8 cellular contexts compared by ENCODE assay signal in genomic region chr9:110048473-110048975, GRCh38.
DNase-seq lines count a peak whose midpoint lies in the region; ATAC-seq, FAIRE-seq and TF ChIP-seq lines count a peak whose summit lies in the region.

No MANE protein-coding gene starts in this region.

- peaks cover 6% of the 10 kb centered on the region for H3K4me1 ChIP-seq in ovary (ENCODE audit: insufficient read depth)
- H3K4me1 ChIP-seq in transverse colon = peaks cover 0 to 26% (median 21%) of the 10 kb centered on the region in 4 donors

- 0 to 5% (median 1%) methylated on average over 21 to 39 of the region's 39 CpGs for WGBS in ovary, 3 donors
- WGBS in transverse colon (ENCODE audit: low coverage in 1 of 2), 2 donors = 1% methylated on average over 35 of the region's 39 CpGs; no CpG with 5 or more reads in 1 of the 2 donors

- no peak overlapping the region for H3K27ac ChIP-seq in ovary
- H3K27ac ChIP-seq in transverse colon = peak overlapping the region; percentile 67 to 86 (median 80)

- no peak for TF ChIP-seq CTCF in ovary (IDR thresholded peaks at IDR 0.05)
- TF ChIP-seq CTCF in transverse colon (IDR thresholded peaks at IDR 0.05) = no peak

- intact Hi-C loops in ovary (cut with DNase I) = no loop called here
- intact Hi-C loops in transverse colon (cut with DNase I; ENCODE audit: low total_unique reads) = no loop called here

- TF ChIP-seq POLR2A in ovary (IDR thresholded peaks at IDR 0.05) (no peak), transverse colon (IDR thresholded peaks at IDR 0.05) (peak; percentile 80)

- H3K27me3 ChIP-seq in ovary (no peaks in the 10 kb centered on the region), transverse colon (peaks cover 32% of the 10 kb centered on the region)

- DNase-seq in D341Med (ENCODE audit: low spot score) = peak; percentile 92
- DNase-seq in HTR-8/SVneo (ENCODE audit: insufficient read length, low spot score) = peak; percentile 79
- DNase-seq in SHP77 (lab: John Stamatoyannopoulos, UW) = peak; percentile 81 to 83
- peak; percentile 38 for DNase-seq in activated gamma-delta T cell treated with anti-CD3 and anti-CD28 coated beads, Interleukin-2, amount 50 U/mL, for 16 hours (ENCODE audit: low read depth)
- DNase-seq in glomerular visceral epithelial cell (ENCODE audit: extremely low spot score) = peak; percentile 88
- peak; percentile 42 to 76 (median 74) for DNase-seq in ovary
- DNase-seq in transverse colon = peak; percentile 84

- ATAC-seq in GM21367 (IDR thresholded peaks at IDR 0.05; ENCODE audit: unreplicated experiment) = peak; percentile 62

- H3K9me3 ChIP-seq in ovary (no peaks in the 10 kb centered on the region), transverse colon (no peaks in the 10 kb centered on the region)

- H3K36me3 ChIP-seq in ovary (no peaks in the 10 kb centered on the region), transverse colon (no peaks in the 10 kb centered on the region)

- H3K4me3 ChIP-seq in ovary (peak overlapping the region; percentile 74), transverse colon (peak overlapping the region; percentile 45 to 66 (median 57))

- in situ Hi-C loops in transverse colon (cut with MboI; ENCODE audit: low pct_ligation_motif_present in 1 of 4, low pct_unique_long_range_greater_than_20kb in 1 of 4, low sequenced_read_pairs in 3 of 4) = no loop called here

- TF ChIP-seq EP300 in ovary (IDR thresholded peaks at IDR 0.05) = no peak
- no peak for TF ChIP-seq EP300 in transverse colon (IDR thresholded peaks at IDR 0.05; ENCODE audit: low read depth)

- no peak for FAIRE-seq in HTR-8/SVneo (lab: Jason Lieb, UNC)

Comparison
In these comparisons a context has a peak if more than half of its experiments do, and no peak if none do; other contexts are left out.
1. DNase-seq: peak in every context shown above with its lines; median percentile 92 in D341Med; 88 in glomerular visceral epithelial cell; 84 in transverse colon; 82 in SHP77; 79 in HTR-8/SVneo; 74 in ovary; 38 in activated gamma-delta T cell treated with anti-CD3 and anti-CD28 coated beads, Interleukin-2, amount 50 U/mL, for 16 hours.
2. H3K27ac ChIP-seq: peak in transverse colon (4 of 4); none in ovary (0 of 2).